8 cellular contexts compared by ENCODE assay signal in the genomic region with DNA sequence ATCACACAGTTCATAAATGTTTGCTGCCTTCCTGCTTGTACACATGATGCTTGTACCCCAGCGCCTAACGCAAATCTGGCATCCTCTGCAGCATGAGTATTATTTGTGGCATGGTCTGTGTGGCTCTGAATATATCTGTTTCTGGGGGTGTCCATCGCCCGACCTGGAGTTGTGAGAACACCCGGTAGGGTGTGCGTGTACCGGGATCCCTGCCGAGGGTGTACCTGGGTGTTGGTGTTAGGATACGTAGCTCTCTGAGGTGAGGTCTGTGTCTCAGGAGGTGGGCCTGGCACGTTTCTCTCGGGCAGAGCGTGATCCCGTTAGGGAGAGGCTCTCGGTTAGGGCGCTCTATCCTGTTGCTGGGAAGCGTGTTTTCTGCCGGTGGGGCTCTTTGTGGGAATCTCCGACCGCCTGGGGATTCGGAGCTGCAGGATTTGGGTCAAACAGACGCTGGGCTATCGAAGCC. TPM values are rescaled to one million over a fixed set of nuclear protein-coding genes. Genes with fewer than 3 reads are reported as not detected.
DNase-seq lines count a peak whose midpoint lies in the region; ATAC-seq, FAIRE-seq and TF ChIP-seq lines count a peak whose summit lies in the region.

No MANE protein-coding gene starts in this region.

- H3K23me2 ChIP-seq in H9 (ENCODE audit: insufficient read length, low read depth, low read length, poor library complexity, severe bottlenecking), result peaks cover 10% of the 10 kb centered on the region

- no peak overlapping the region for H4K8ac ChIP-seq in H9 (replicated peaks; ENCODE audit: insufficient read length, low read depth, low read length)
- H4K8ac ChIP-seq in neuronal stem cell (ENCODE audit: low read depth, low read length), result no peak overlapping the region

- H3K36me3 Mint-ChIP-seq in H9 (ENCODE audit: insufficient read depth in 1 of 3, low read depth in 3 of 3), result no peaks in the 10 kb centered on the region

- H3T11ph ChIP-seq in H9 (ENCODE audit: low read length), result no peak overlapping the region

- TF ChIP-seq CTCF in H9 (conservative IDR thresholded peaks at IDR 0.05) (no peak), PC-3 (conservative IDR thresholded peaks at IDR 0.05; ENCODE audit: low read depth, low read length) (no peak)

- peak overlapping the region; percentile 70 for H3K4me3 ChIP-seq in PC-3 (ENCODE audit: low read length)
- H3K4me3 ChIP-seq in esophagus (ENCODE audit: low read depth in 1 of 2, low read length in 2 of 2), result peak overlapping the region; percentile 44 to 62
- H3K4me3 ChIP-seq in neuronal stem cell (ENCODE audit: low read length in 2 of 2), result peak overlapping the region; percentile 44 to 81

- H3K79me1 ChIP-seq in H9 (ENCODE audit: insufficient read depth, low read depth, low read length, poor library complexity, severe bottlenecking) (no peaks in the 10 kb centered on the region), neuronal stem cell (ENCODE audit: low read depth, low read length) (no peaks in the 10 kb centered on the region)

- H3K9me2 ChIP-seq in PC-3 (replicated peaks; ENCODE audit: low read length), result no peaks in the 10 kb centered on the region

- H3K4ac ChIP-seq in H9 (ENCODE audit: low read depth, low read length) (no peak overlapping the region), neuronal stem cell (ENCODE audit: low read length) (peak overlapping the region; percentile 8)

- H3K56ac ChIP-seq in H9 (ENCODE audit: insufficient read length, low read depth, low read length), result no peak overlapping the region

- H3K27ac ChIP-seq in H9 (ENCODE audit: insufficient read length, low read depth, low read length) (no peak overlapping the region), PC-3 (ENCODE audit: low read length) (peak overlapping the region; percentile 88), esophagus (ENCODE audit: low read depth in 2 of 2, low read length in 1 of 2) (peak overlapping the region; percentile 98), neuronal stem cell (replicated peaks; ENCODE audit: low read length) (peak overlapping the region; percentile 62)

- BruUV-seq in PC-3 (replicated peaks; lab: Mats Ljungman, UMichigan), result TSS peak; percentile 74

- H3K36me3 ChIP-seq in PC-3 (ENCODE audit: low read depth, low read length) (no peaks in the 10 kb centered on the region), esophagus (ENCODE audit: control insufficient read depth in 2 of 2, insufficient read depth in 2 of 2, low read length in 1 of 2) (no peaks in the 10 kb centered on the region), neuronal stem cell (replicated peaks in 1 of 2; ENCODE audit: control insufficient read depth in 2 of 2, insufficient read depth in 2 of 2, low read length in 2 of 2) (no peaks in the 10 kb centered on the region)

- H2BK12ac ChIP-seq in H9 (ENCODE audit: insufficient read length, low read depth, low read length) (no peak overlapping the region), neuronal stem cell (ENCODE audit: low read length) (no peak overlapping the region)

- no peaks in the 10 kb centered on the region for H3K79me2 ChIP-seq in H9 (ENCODE audit: insufficient read depth, low read length)
- no peaks in the 10 kb centered on the region for H3K79me2 ChIP-seq in PC-3 (ENCODE audit: low read length)

- no peaks in the 10 kb centered on the region for H3K9me3 Mint-ChIP-seq in H9

- H2AFZ ChIP-seq in H9 (ENCODE audit: low read length) (no peak overlapping the region), PC-3 (ENCODE audit: low read length) (peak overlapping the region; percentile 75), neuronal stem cell (ENCODE audit: low read length) (peak overlapping the region; percentile 97)

- H2BK120ac ChIP-seq in H9 (ENCODE audit: low read depth, low read length, poor library complexity, severe bottlenecking) (no peak overlapping the region), neuronal stem cell (ENCODE audit: low read depth, low read length) (no peak overlapping the region)

- H3K9me3 ChIP-seq in H9 (ENCODE audit: control insufficient read depth, low read depth, low read length) (no peaks in the 10 kb centered on the region), PC-3 (ENCODE audit: low read length) (no peaks in the 10 kb centered on the region), esophagus (ENCODE audit: control insufficient read depth in 2 of 2, insufficient read depth in 1 of 2, low read depth in 1 of 2, low read length in 1 of 2) (no peaks in the 10 kb centered on the region), neuronal stem cell (replicated peaks in 1 of 2; ENCODE audit: control insufficient read depth in 2 of 2, insufficient read depth in 1 of 2, low read depth in 1 of 2, low read length in 2 of 2) (no peaks in the 10 kb centered on the region)

- H3K9ac ChIP-seq in H9 (ENCODE audit: extremely low read depth, insufficient read length, low read length), result peak overlapping the region; percentile 73
- peak overlapping the region; percentile 82 for H3K9ac ChIP-seq in PC-3 (ENCODE audit: low read length)
- peak overlapping the region; percentile 75 for H3K9ac ChIP-seq in neuronal stem cell (ENCODE audit: low read depth, low read length, poor library complexity)

- peak overlapping the region; percentile 58 to 77 for H3K4me3 Mint-ChIP-seq in H9

- intact Hi-C loops in PC-3 (cut with micrococcal nuclease), result loop anchor here (5.0 kb wide), 1 partner anchor 61 kb away; a partner anchor contains a TSS

- H3K14ac ChIP-seq in H9 (ENCODE audit: insufficient read depth, low read length), result peak overlapping the region; percentile 85
- no peak overlapping the region for H3K14ac ChIP-seq in neuronal stem cell (ENCODE audit: low read length)

- POLR2A ChIA-PET in PC-3 (lab: Charles Lee; ENCODE audit: unreplicated experiment), result interaction anchor here (0.7 kb wide), 2 partner anchors 10 to 63 kb away, joined by 3 read pairs; a partner anchor contains a TSS

- H3K4me2 ChIP-seq in H9 (ENCODE audit: insufficient read depth, insufficient read length, low read length), result peak overlapping the region; percentile 77
- H3K4me2 ChIP-seq in PC-3 (ENCODE audit: low read length), result peak overlapping the region; percentile 79
- H3K4me2 ChIP-seq in neuronal stem cell (ENCODE audit: insufficient read depth, low read length, poor library complexity, severe bottlenecking), result peak overlapping the region; percentile 95

- H2AK5ac ChIP-seq in H9 (ENCODE audit: insufficient read length, low read length) (no peak overlapping the region), neuronal stem cell (ENCODE audit: low read depth, low read length) (peak overlapping the region; percentile 58)

- peaks cover 16% of the 10 kb centered on the region for H3K27me3 Mint-ChIP-seq in H9 (ENCODE audit: low read depth)

- peaks cover 35 to 53% of the 10 kb centered on the region in 2 experiments for H3K4me1 Mint-ChIP-seq in H9

- H3K23ac ChIP-seq in H9 (ENCODE audit: insufficient read length, low read depth, low read length) (no peak overlapping the region), neuronal stem cell (ENCODE audit: low read depth, low read length, poor library complexity) (no peak overlapping the region)

- no peak overlapping the region for H4K5ac ChIP-seq in H9 (ENCODE audit: insufficient read length, low read depth, low read length)

- CTCF ChIA-PET in PC-3 (lab: Charles Lee), result interaction anchor here (0.8 kb wide), 1 partner anchor 35 kb away, joined by 4 read pairs; no protein-coding TSS in a partner anchor

- H2BK5ac ChIP-seq in H9 (ENCODE audit: insufficient read length, low read length), result no peak overlapping the region
- H2BK5ac ChIP-seq in neuronal stem cell (ENCODE audit: low read length), result no peak overlapping the region

- no peaks in the 10 kb centered on the region for H3F3A ChIP-seq in PC-3 (ENCODE audit: low read length, unreplicated experiment)

- no peak overlapping the region for H2BK15ac ChIP-seq in H9 (ENCODE audit: low read depth, low read length)
- H2BK15ac ChIP-seq in neuronal stem cell (ENCODE audit: low read length), result peak overlapping the region; percentile 8

- no peak overlapping the region for H2BK20ac ChIP-seq in H9 (ENCODE audit: low read depth, low read length, poor library complexity, severe bottlenecking)

- ATAC-seq in PC-3, result peak; percentile 15

- H3K27me3 ChIP-seq in H9 (ENCODE audit: insufficient read depth, low read length) (peaks cover 4% of the 10 kb centered on the region), PC-3 (ENCODE audit: low read length) (no peaks in the 10 kb centered on the region), esophagus (ENCODE audit: control insufficient read depth in 1 of 2, insufficient read depth in 2 of 2, low read length in 2 of 2) (no peaks in the 10 kb centered on the region), neuronal stem cell (ENCODE audit: control insufficient read depth in 3 of 3, insufficient read depth in 3 of 3, low read depth in 1 of 3, low read length in 3 of 3) (peaks cover 0 to 64% (median 0%) of the 10 kb centered on the region in 3 experiments)

- no CpG with 5 or more reads among the region's 22 CpGs for WGBS in H9 (ENCODE audit: extremely low coverage, insufficient read length, low lambda C conversion rate)
- WGBS in esophagus, 2 donors, result 21 to 24% methylated on average over 22 of the region's 22 CpGs
- no CpG with 5 or more reads among the region's 22 CpGs for WGBS in neuronal stem cell (ENCODE audit: extremely low coverage in 2 of 2, insufficient read length in 2 of 2, insufficient replicate concordance in 1 of 2), 2 donors

- H3K18ac ChIP-seq in H9 (ENCODE audit: insufficient read length, low read depth, low read length) (peak overlapping the region; percentile 87), neuronal stem cell (ENCODE audit: low read length) (peak overlapping the region; percentile 96)

- H3K4me1 ChIP-seq in H9 (ENCODE audit: insufficient read depth, low read length) (peaks cover 5% of the 10 kb centered on the region), PC-3 (ENCODE audit: insufficient read depth, low read length) (peaks cover 46% of the 10 kb centered on the region), esophagus (ENCODE audit: control insufficient read depth in 2 of 2, insufficient read depth in 2 of 2, low read length in 1 of 2) (peaks cover 0 to 5% of the 10 kb centered on the region in 2 donors), neuronal stem cell (ENCODE audit: control insufficient read depth in 2 of 2, insufficient read depth in 1 of 2, low read depth in 1 of 2, low read length in 2 of 2) (peaks cover 9 to 16% of the 10 kb centered on the region in 2 donors)

- DNase-seq in H9 (no peak), PC-3 (no peak), neuronal stem cell (ENCODE audit: low spot score) (no peak), kidney glomerular epithelial cell (lab: John Stamatoyannopoulos, UW) (no peak), GM19239 (ENCODE audit: insufficient read length, low spot score) (no peak), retina (no peak)
- no peak for DNase-seq in activated CD8-positive, alpha-beta memory T cell treated with anti-CD3 and anti-CD28 coated beads, Interleukin-2, amount 50 U/mL, for 4 hours

- FAIRE-seq in GM19239 (lab: Jason Lieb, UNC), result no peak

- H3K27ac Mint-ChIP-seq in H9, result peak overlapping the region in 2 of 3 experiments; percentile 1 to 33; a peak in 2 of 7 replicates

- no peaks in the 10 kb centered on the region for H4K20me1 ChIP-seq in H9 (ENCODE audit: control insufficient read depth, insufficient read depth, insufficient read length)
- no peaks in the 10 kb centered on the region for H4K20me1 ChIP-seq in PC-3 (ENCODE audit: low read length)

- no peak overlapping the region for H4K91ac ChIP-seq in H9 (ENCODE audit: insufficient read length, low read depth, low read length)
- peak overlapping the region; percentile 17 for H4K91ac ChIP-seq in neuronal stem cell (ENCODE audit: low read depth, low read length, poor library complexity)

RNA-seq across cellular contexts. Expression of a gene that starts 10.4 kb away (rescaled TPM):
- total RNA-seq in H9 (2021), result 246 and 251 TPM in 2 replicates
- 312 and 349 TPM in 2 replicates for total RNA-seq in PC-3 (2014; rRNA removed)
- polyA plus RNA-seq in esophagus, result 10 to 100 TPM; 33.1 to 42.8 TPM
- 166 TPM for polyA plus RNA-seq in neuronal stem cell (2013, experiment 1 of 2)
- polyA plus RNA-seq in neuronal stem cell (2013, experiment 2 of 2), result 165 TPM

RNA-seq across cellular contexts. Expression of a gene that starts 10.8 kb away (rescaled TPM):
- 0.35 TPM in 1 of 2 replicates, not detected in the other for total RNA-seq in H9 (2021)
- total RNA-seq in PC-3 (2014; rRNA removed), result 0.35 TPM in 1 of 2 replicates, not detected in the other
- under 1 TPM in 1 of 2 donors, not detected in 1; 0.06 TPM for polyA plus RNA-seq in esophagus
- not detected for polyA plus RNA-seq in neuronal stem cell (2013, experiment 1 of 2)
- not detected for polyA plus RNA-seq in neuronal stem cell (2013, experiment 2 of 2)

RNA-seq across cellular contexts. Expression of a gene that starts 19.4 kb away (rescaled TPM):
- 20.7 and 21.6 TPM in 2 replicates for total RNA-seq in H9 (2021)
- 89.5 and 128 TPM in 2 replicates for total RNA-seq in PC-3 (2014; rRNA removed)
- 100 to 1,000 TPM; 123 to 264 TPM for polyA plus RNA-seq in esophagus
- 16.3 TPM for polyA plus RNA-seq in neuronal stem cell (2013, experiment 1 of 2)
- polyA plus RNA-seq in neuronal stem cell (2013, experiment 2 of 2), result 15.7 TPM

RNA-seq across cellular contexts. Expression of a gene that starts 41.2 kb away (rescaled TPM):
- 19.1 and 23.0 TPM in 2 replicates for total RNA-seq in H9 (2021)
- 35.5 and 41.8 TPM in 2 replicates for total RNA-seq in PC-3 (2014; rRNA removed)
- polyA plus RNA-seq in esophagus, result 10 to 100 TPM; 32.3 to 50.1 TPM
- polyA plus RNA-seq in neuronal stem cell (2013, experiment 1 of 2), result 15.7 TPM
- polyA plus RNA-seq in neuronal stem cell (2013, experiment 2 of 2), result 16.3 TPM

RNA-seq across cellular contexts. Expression of a gene that starts 41.3 kb away (rescaled TPM):
- total RNA-seq in H9 (2021), result 14.8 and 16.8 TPM in 2 replicates
- 22.2 and 31.3 TPM in 2 replicates for total RNA-seq in PC-3 (2014; rRNA removed)
- 10 to 100 TPM in 1 of 2 donors, 1 to 10 TPM in 1; 9.8 to 39.3 TPM for polyA plus RNA-seq in esophagus
- polyA plus RNA-seq in neuronal stem cell (2013, experiment 1 of 2), result 4.2 TPM
- 4.0 TPM for polyA plus RNA-seq in neuronal stem cell (2013, experiment 2 of 2)
